In genomic region chr12:6332459-6332858, GRCh38 we compare ENCODE assay signal across 11 cellular contexts. TPM values are rescaled to one million over a fixed set of nuclear protein-coding genes. Genes with fewer than 3 reads are reported as not detected.
DNase-seq lines count a peak whose midpoint lies in the region; ATAC-seq and TF ChIP-seq lines count a peak whose summit lies in the region.
"Had no signal": no experiment of that assay in that cellular context is flagged by ENCODE, and none has a peak within 500 bp of the region (broad histone marks: within the 10 kb centered on the region; RNA-seq: fewer than 3 reads in every experiment).

No MANE protein-coding gene starts in this region.

- H3K27me3 Mint-ChIP-seq in activated CD4-positive, alpha-beta T cell treated with anti-CD3 and anti-CD28 coated beads, Interleukin-2, amount 10 ng/mL, durations not matched to agents 24 days and 14 days = no peaks in the 10 kb centered on the region
- H3K27me3 Mint-ChIP-seq in activated T-helper 1 cell treated with anti-CD3 and anti-CD28 coated beads, Interleukin-12 subunit alpha, Interleukin-12 subunit beta, Interleukin-2, Interleukin-4 antibody, amounts not matched to agents 30 ng/mL and 10 ng/mL and 1 ng/mL, durations not matched to agents 14 hours and 24 hours and 36 hours (ENCODE audit: insufficient read depth) = no peaks in the 10 kb centered on the region

- no peaks in the 10 kb centered on the region for H3K9me3 Mint-ChIP-seq in activated CD4-positive, alpha-beta T cell treated with anti-CD3 and anti-CD28 coated beads, Interleukin-2, amount 10 ng/mL, durations not matched to agents 24 days and 14 days
- no peaks in the 10 kb centered on the region for H3K9me3 Mint-ChIP-seq in activated T-helper 1 cell treated with anti-CD3 and anti-CD28 coated beads, Interleukin-12 subunit alpha, Interleukin-12 subunit beta, Interleukin-2, Interleukin-4 antibody, amounts not matched to agents 30 ng/mL and 10 ng/mL and 1 ng/mL, durations not matched to agents 14 hours and 24 hours and 36 hours

- H3K4me1 Mint-ChIP-seq in activated CD4-positive, alpha-beta T cell treated with anti-CD3 and anti-CD28 coated beads, Interleukin-2, amount 10 ng/mL, durations not matched to agents 24 days and 14 days = peaks cover 41% of the 10 kb centered on the region
- peaks cover 37% of the 10 kb centered on the region for H3K4me1 Mint-ChIP-seq in activated T-helper 1 cell treated with anti-CD3 and anti-CD28 coated beads, Interleukin-12 subunit alpha, Interleukin-12 subunit beta, Interleukin-2, Interleukin-4 antibody, amounts not matched to agents 30 ng/mL and 10 ng/mL and 1 ng/mL, durations not matched to agents 14 hours and 24 hours and 36 hours (ENCODE audit: low read depth)

- no peak overlapping the region for H3K4me3 ChIP-seq in fibroblast of the aortic adventitia (ENCODE audit: low read depth, low read length)
- H3K4me3 ChIP-seq in subcutaneous abdominal adipose tissue (ENCODE audit: low read depth in 1 of 5, low read length in 5 of 5) = no peak overlapping the region

- peak overlapping the region; percentile 100 for H3K27ac ChIP-seq in subcutaneous abdominal adipose tissue (ENCODE audit: low read depth, low read length)

- H3K27ac Mint-ChIP-seq in activated CD4-positive, alpha-beta T cell treated with anti-CD3 and anti-CD28 coated beads, Interleukin-2, amount 10 ng/mL, durations not matched to agents 24 days and 14 days = peak overlapping the region; percentile 54
- H3K27ac Mint-ChIP-seq in activated T-helper 1 cell treated with anti-CD3 and anti-CD28 coated beads, Interleukin-12 subunit alpha, Interleukin-12 subunit beta, Interleukin-2, Interleukin-4 antibody, amounts not matched to agents 30 ng/mL and 10 ng/mL and 1 ng/mL, durations not matched to agents 14 hours and 24 hours and 36 hours = peak overlapping the region; percentile 25

- TF ChIP-seq CTCF in fibroblast of the aortic adventitia (IDR thresholded peaks at IDR 0.05; ENCODE audit: insufficient read depth, low read length) = no peak

- peak overlapping the region in 1 of 5 donors; percentile 35 for H3K9ac ChIP-seq in subcutaneous abdominal adipose tissue (ENCODE audit: low read length in 5 of 5)

- ATAC-seq in HG02840 (IDR thresholded peaks at IDR 0.05; ENCODE audit: low FRiP score, unreplicated experiment) = no peak

- intact Hi-C loops in activated CD4-positive, alpha-beta T cell treated with anti-CD3 and anti-CD28 coated beads, Interleukin-2, amount 10 ng/mL, durations not matched to agents 24 days and 14 days (cut with micrococcal nuclease) = no loop called here
- intact Hi-C loops in activated T-helper 1 cell treated with anti-CD3 and anti-CD28 coated beads, Interleukin-12 subunit alpha, Interleukin-12 subunit beta, Interleukin-2, Interleukin-4 antibody, amounts not matched to agents 30 ng/mL and 10 ng/mL and 1 ng/mL, durations not matched to agents 14 hours and 24 hours and 36 hours (cut with micrococcal nuclease) = no loop called here

- peaks cover 22 to 85% (median 67%) of the 10 kb centered on the region in 5 donors for H3K4me1 ChIP-seq in subcutaneous abdominal adipose tissue (ENCODE audit: control insufficient read depth in 5 of 5, insufficient read depth in 5 of 5, low read length in 5 of 5)

- H3K4me3 Mint-ChIP-seq in activated CD4-positive, alpha-beta T cell treated with anti-CD3 and anti-CD28 coated beads, Interleukin-2, amount 10 ng/mL, durations not matched to agents 24 days and 14 days = peak overlapping the region; percentile 28
- peak overlapping the region; percentile 5 for H3K4me3 Mint-ChIP-seq in activated T-helper 1 cell treated with anti-CD3 and anti-CD28 coated beads, Interleukin-12 subunit alpha, Interleukin-12 subunit beta, Interleukin-2, Interleukin-4 antibody, amounts not matched to agents 30 ng/mL and 10 ng/mL and 1 ng/mL, durations not matched to agents 14 hours and 24 hours and 36 hours

- H3K27me3 ChIP-seq in subcutaneous abdominal adipose tissue (ENCODE audit: control insufficient read depth in 5 of 5, insufficient read depth in 4 of 5, low read length in 5 of 5) = peaks cover 0 to 4% (median 0%) of the 10 kb centered on the region in 5 donors

- no peak for DNase-seq in activated CD4-positive, alpha-beta T cell treated with anti-CD3 and anti-CD28 coated beads, Interleukin-2, amount 10 ng/mL, durations not matched to agents 24 days and 14 days
- DNase-seq in activated CD4-positive, alpha-beta T cell treated with anti-CD3 and anti-CD28 coated beads for 1 hour = no peak
- DNase-seq in activated T-helper 1 cell treated with anti-CD3 and anti-CD28 coated beads, Interleukin-12 subunit alpha, Interleukin-12 subunit beta, Interleukin-2, Interleukin-4 antibody, amounts not matched to agents 30 ng/mL and 10 ng/mL and 1 ng/mL, durations not matched to agents 14 hours and 24 hours and 36 hours (ENCODE audit: low spot score) = no peak
- DNase-seq in fibroblast of the aortic adventitia (ENCODE audit: low read depth) = peak; percentile 77
- DNase-seq in NCI-H2227 (lab: John Stamatoyannopoulos, UW; ENCODE audit: unreplicated experiment) = no peak
- no peak for DNase-seq in inferior parietal cortex (ENCODE audit: extremely low spot score)
- DNase-seq: MM.1S, SHP77 treated with DMSO at 0.1 percent for 48 hours had no signal

- H3K9me3 ChIP-seq in subcutaneous abdominal adipose tissue (ENCODE audit: control insufficient read depth in 5 of 5, low read length in 5 of 5) = no peaks in the 10 kb centered on the region

- H3K36me3 ChIP-seq in subcutaneous abdominal adipose tissue (ENCODE audit: control insufficient read depth in 5 of 5, insufficient read depth in 5 of 5, low read length in 5 of 5) = peaks cover 7 to 77% (median 69%) of the 10 kb centered on the region in 5 donors

- H3K36me3 Mint-ChIP-seq in activated CD4-positive, alpha-beta T cell treated with anti-CD3 and anti-CD28 coated beads, Interleukin-2, amount 10 ng/mL, durations not matched to agents 24 days and 14 days (ENCODE audit: low read depth) = peaks cover 50% of the 10 kb centered on the region
- peaks cover 46% of the 10 kb centered on the region for H3K36me3 Mint-ChIP-seq in activated T-helper 1 cell treated with anti-CD3 and anti-CD28 coated beads, Interleukin-12 subunit alpha, Interleukin-12 subunit beta, Interleukin-2, Interleukin-4 antibody, amounts not matched to agents 30 ng/mL and 10 ng/mL and 1 ng/mL, durations not matched to agents 14 hours and 24 hours and 36 hours (ENCODE audit: low read depth)

RNA-seq across cellular contexts. Expression of gene TNFRSF1A, which starts 9.4 kb away (rescaled TPM):
- 52.7 and 54.4 TPM in 2 replicates for total RNA-seq in activated CD4-positive, alpha-beta T cell treated with anti-CD3 and anti-CD28 coated beads, Interleukin-2, amount 10 ng/mL, durations not matched to agents 24 days and 14 days
- total RNA-seq in activated T-helper 1 cell treated with anti-CD3 and anti-CD28 coated beads, Interleukin-12 subunit alpha, Interleukin-12 subunit beta, Interleukin-2, Interleukin-4 antibody, amounts not matched to agents 30 ng/mL and 10 ng/mL and 1 ng/mL, durations not matched to agents 14 hours and 24 hours and 36 hours = 51.4 and 55.9 TPM in 2 replicates
- 146 and 207 TPM in 2 replicates for total RNA-seq in fibroblast of the aortic adventitia (ENCODE audit: low replicate concordance)

RNA-seq across cellular contexts. Expression of gene PLEKHG6, which starts 22.0 kb away (rescaled TPM):
- total RNA-seq in activated CD4-positive, alpha-beta T cell treated with anti-CD3 and anti-CD28 coated beads, Interleukin-2, amount 10 ng/mL, durations not matched to agents 24 days and 14 days = not detected in 2 replicates
- not detected in 2 replicates for total RNA-seq in activated T-helper 1 cell treated with anti-CD3 and anti-CD28 coated beads, Interleukin-12 subunit alpha, Interleukin-12 subunit beta, Interleukin-2, Interleukin-4 antibody, amounts not matched to agents 30 ng/mL and 10 ng/mL and 1 ng/mL, durations not matched to agents 14 hours and 24 hours and 36 hours
- total RNA-seq in fibroblast of the aortic adventitia (ENCODE audit: low replicate concordance) = not detected in 2 replicates
- total RNA-seq: lung microvascular endothelial cell had no signal

RNA-seq across cellular contexts. Expression of gene SCNN1A, which starts 42.9 kb away (rescaled TPM):
- total RNA-seq in activated CD4-positive, alpha-beta T cell treated with anti-CD3 and anti-CD28 coated beads, Interleukin-2, amount 10 ng/mL, durations not matched to agents 24 days and 14 days = not detected in 2 replicates
- 0.05 and 0.32 TPM in 2 replicates for total RNA-seq in activated T-helper 1 cell treated with anti-CD3 and anti-CD28 coated beads, Interleukin-12 subunit alpha, Interleukin-12 subunit beta, Interleukin-2, Interleukin-4 antibody, amounts not matched to agents 30 ng/mL and 10 ng/mL and 1 ng/mL, durations not matched to agents 14 hours and 24 hours and 36 hours
- under 0.01 TPM in 1 of 2 replicates, not detected in the other for total RNA-seq in fibroblast of the aortic adventitia (ENCODE audit: low replicate concordance)

RNA-seq across cellular contexts. Expression of gene LTBR, which starts 51.5 kb away (rescaled TPM):
- 1.7 and 2.1 TPM in 2 replicates for total RNA-seq in activated CD4-positive, alpha-beta T cell treated with anti-CD3 and anti-CD28 coated beads, Interleukin-2, amount 10 ng/mL, durations not matched to agents 24 days and 14 days
- total RNA-seq in activated T-helper 1 cell treated with anti-CD3 and anti-CD28 coated beads, Interleukin-12 subunit alpha, Interleukin-12 subunit beta, Interleukin-2, Interleukin-4 antibody, amounts not matched to agents 30 ng/mL and 10 ng/mL and 1 ng/mL, durations not matched to agents 14 hours and 24 hours and 36 hours = 0.64 and 1.3 TPM in 2 replicates
- 71.8 and 93.7 TPM in 2 replicates for total RNA-seq in fibroblast of the aortic adventitia (ENCODE audit: low replicate concordance)
